ENCODE assay signal across 11 cellular contexts in genomic region chr15:101189341-101189679, GRCh38.
DNase-seq lines count a peak whose midpoint lies in the region; ATAC-seq and TF ChIP-seq lines count a peak whose summit lies in the region.
"Had no signal": no experiment of that assay in that cellular context is flagged by ENCODE, and none has a peak within 500 bp of the region (broad histone marks: within the 10 kb centered on the region; RNA-seq: fewer than 3 reads in every experiment).

No MANE protein-coding gene starts in this region.

- peak; percentile 51 for ATAC-seq in Right ventricle myocardium inferior
- ATAC-seq in HG02610 (IDR thresholded peaks at IDR 0.05; ENCODE audit: unreplicated experiment) = no peak
- no peak for ATAC-seq in GM19455 (IDR thresholded peaks at IDR 0.05; ENCODE audit: unreplicated experiment)

- H3K27ac ChIP-seq in dorsolateral prefrontal cortex = peak overlapping the region in 8 of 59 donors; percentile 4 to 75 (median 14)
- H3K27ac ChIP-seq: KMS-11 had no signal

- TF ChIP-seq CTCF in epithelial cell of esophagus (IDR thresholded peaks at IDR 0.05; ENCODE audit: insufficient read depth, low read depth, low read length, missing control alignments) (no peak), nephron progenitor cell (IDR thresholded peaks at IDR 0.05) (no peak), dorsolateral prefrontal cortex (IDR thresholded peaks at IDR 0.05 in 54 of 56, conservative IDR thresholded peaks at IDR 0.05 in 2 of 56; ENCODE audit: low read depth in 1 of 56, partially characterized antibody in 56 of 56) (no peak)

- DNase-seq in Right ventricle myocardium inferior (ENCODE audit: missing footprints) (no peak), cardiac septum (ENCODE audit: low spot score) (no peak), epithelial cell of esophagus (ENCODE audit: low read depth) (no peak), nephron progenitor cell (no peak), ureter (ENCODE audit: low spot score) (no peak), dorsolateral prefrontal cortex (no peak)
- DNase-seq: activated B cell treated with CpG ODN at 0.5 μM for 24 hours, NCI-H526 had no signal

- H3K27me3 Mint-ChIP-seq in nephron progenitor cell (ENCODE audit: low read depth, poor library complexity) = no peaks in the 10 kb centered on the region
- H3K27me3 Mint-ChIP-seq: activated B cell treated with CpG ODN at 0.5 μM for 24 hours had no signal

- H3K27me3 ChIP-seq in dorsolateral prefrontal cortex = no peaks in the 10 kb centered on the region

- peaks cover 65% of the 10 kb centered on the region for H3K4me1 Mint-ChIP-seq in nephron progenitor cell

- H3K9me3 Mint-ChIP-seq in nephron progenitor cell = no peaks in the 10 kb centered on the region
- H3K9me3 Mint-ChIP-seq: activated B cell treated with CpG ODN at 0.5 μM for 24 hours had no signal

- peak overlapping the region; percentile 43 for H3K4me3 ChIP-seq in epithelial cell of esophagus (ENCODE audit: low read length)
- H3K4me3 ChIP-seq in dorsolateral prefrontal cortex = peak overlapping the region in 14 of 59 donors; percentile 8 to 51 (median 30)

- H3K27ac Mint-ChIP-seq in nephron progenitor cell = peak overlapping the region; percentile 93
- H3K27ac Mint-ChIP-seq: activated B cell treated with CpG ODN at 0.5 μM for 24 hours had no signal

- intact Hi-C loops in Right ventricle myocardium inferior (cut with DNase I) = loop anchor here (2.0 to 5.0 kb wide), 2 partner anchors 61 to 67 kb away; no protein-coding TSS in a partner anchor
- intact Hi-C loops in cardiac septum (cut with DNase I) = no loop called here
- intact Hi-C loops in dorsolateral prefrontal cortex (cut with DNase I) = no loop called here

- H3K36me3 Mint-ChIP-seq in nephron progenitor cell (ENCODE audit: low read depth) = peaks cover 21% of the 10 kb centered on the region

- H3K4me3 Mint-ChIP-seq in nephron progenitor cell = no peak overlapping the region
- H3K4me3 Mint-ChIP-seq: activated B cell treated with CpG ODN at 0.5 μM for 24 hours had no signal
